14 cellular contexts compared by ENCODE assay signal in genomic region chr11:87236368-87236767, GRCh38.
DNase-seq lines count a peak whose midpoint lies in the region; ATAC-seq, FAIRE-seq and TF ChIP-seq lines count a peak whose summit lies in the region.
"Had no signal": no experiment of that assay in that cellular context is flagged by ENCODE, and none has a peak within 500 bp of the region (broad histone marks: within the 10 kb centered on the region; RNA-seq: fewer than 3 reads in every experiment).

No MANE protein-coding gene starts in this region.

- TF ChIP-seq POLR2A in endothelial cell of umbilical vein (IDR thresholded peaks at IDR 0.05; ENCODE audit: low read depth, low read length) = no peak

- in situ Hi-C loops in GM13976 (cut with MboI; ENCODE audit: low sequenced_read_pairs, unreplicated experiment) = no loop called here

- 84 to 97% methylated on average over 2 of the region's 2 CpGs for WGBS in pancreas, 2 donors

- H2AFZ ChIP-seq in endothelial cell of umbilical vein (ENCODE audit: low read depth, low read length) = no peak overlapping the region

- dilution Hi-C loops in endothelial cell of umbilical vein (cut with MboI; ENCODE audit: extremely low pct_ligation_motif_present, low sequenced_read_pairs) = no loop called here

- POLR2A ChIA-PET in endothelial cell of umbilical vein (lab: Charles Lee) = no interaction called here

- H3K79me2 ChIP-seq in endothelial cell of umbilical vein (ENCODE audit: control insufficient read depth, insufficient read depth, low read length) = no peaks in the 10 kb centered on the region

- H3K4me2 ChIP-seq in endothelial cell of umbilical vein (ENCODE audit: insufficient read depth, low read length) = no peak overlapping the region

- no TSS peak for BruUV-seq in endothelial cell of umbilical vein (replicated peaks; lab: Mats Ljungman, UMichigan)

- ATAC-seq in pancreas (no peak), GM19023 (IDR thresholded peaks at IDR 0.05; ENCODE audit: unreplicated experiment) (no peak)
- ATAC-seq: Panc1 had no signal

- intact Hi-C loops in endothelial cell of umbilical vein (cut with micrococcal nuclease) (no loop called here), pancreas (cut with DNase I) (no loop called here)

- H3K36me3 ChIP-seq in endothelial cell of umbilical vein (ENCODE audit: control insufficient read depth in 2 of 2, extremely low read depth in 1 of 2, insufficient read depth in 2 of 2, low read length in 2 of 2) (no peaks in the 10 kb centered on the region), pancreas (no peaks in the 10 kb centered on the region)

- no peak overlapping the region for H3K9ac ChIP-seq in endothelial cell of umbilical vein (replicated peaks; ENCODE audit: extremely low read depth, insufficient read depth, low read length)

- no peaks in the 10 kb centered on the region for H3K9me3 ChIP-seq in endothelial cell of umbilical vein (replicated peaks; ENCODE audit: control insufficient read depth, insufficient read depth, low read length)
- H3K9me3 ChIP-seq in pancreas = no peaks in the 10 kb centered on the region

- CTCF ChIA-PET in endothelial cell of umbilical vein (lab: Charles Lee) = interaction anchor here (0.9 to 1.0 kb wide), 3 partner anchors 9 to 15 kb away, joined by 3 read pairs; no protein-coding TSS in a partner anchor

- H3K27ac ChIP-seq in endothelial cell of umbilical vein (ENCODE audit: insufficient read depth, low read depth, low read length) (peak overlapping the region; percentile 31), pancreas (no peak overlapping the region)

- no peak overlapping the region for H3K4me3 ChIP-seq in endothelial cell of umbilical vein (replicated peaks in 1 of 3; ENCODE audit: insufficient read depth in 1 of 3, low read depth in 1 of 3, low read length in 3 of 3)
- no peak overlapping the region for H3K4me3 ChIP-seq in pancreas

- TF ChIP-seq CTCF in endothelial cell of umbilical vein (IDR thresholded peaks at IDR 0.05; ENCODE audit: extremely low read depth in 1 of 2, insufficient read depth in 1 of 2, low read depth in 1 of 2, low read length in 2 of 2) (no peak), pancreas (IDR thresholded peaks at IDR 0.05) (no peak), GM13976 (IDR thresholded peaks at IDR 0.05; ENCODE audit: borderline replicate concordance, control extremely low read depth, extremely low read depth, insufficient read depth, missing control alignments) (no peak)

- peaks cover 24% of the 10 kb centered on the region for H3K4me1 ChIP-seq in endothelial cell of umbilical vein (ENCODE audit: control insufficient read depth, extremely low read depth, insufficient read depth, low read length)
- no peaks in the 10 kb centered on the region for H3K4me1 ChIP-seq in pancreas

- FAIRE-seq in endothelial cell of umbilical vein (lab: Jason Lieb, UNC) = no peak
- FAIRE-seq in pancreas (lab: Jason Lieb, UNC) = peak; percentile 5
- FAIRE-seq: A204.1 had no signal

- no peaks in the 10 kb centered on the region for H3K9me1 ChIP-seq in endothelial cell of umbilical vein (replicated peaks; ENCODE audit: control insufficient read depth, extremely low read depth, insufficient read depth, low read length)

- H3K27me3 ChIP-seq in endothelial cell of umbilical vein (ENCODE audit: control insufficient read depth in 2 of 2, insufficient read depth in 2 of 2, low read length in 2 of 2) = no peaks in the 10 kb centered on the region
- H3K27me3 ChIP-seq in pancreas = no peaks in the 10 kb centered on the region

- no peaks in the 10 kb centered on the region for H4K20me1 ChIP-seq in endothelial cell of umbilical vein (replicated peaks; ENCODE audit: control insufficient read depth, extremely low read depth, insufficient read depth, low read length)

- DNase-seq in EL (peak; percentile 8), M059J (ENCODE audit: low read depth) (peak; percentile 26), endothelial cell of umbilical vein (ENCODE audit: low read depth, low spot score) (peak; percentile 73), pancreas (no peak), GM13976 (ENCODE audit: low spot score) (no peak), OCI-M1 (lab: John Stamatoyannopoulos, UW) (no peak)
- DNase-seq: C1 segment of cervical spinal cord, H7, KBM-7, NCI-H1436 treated with DMSO at 0.1 percent for 48 hours, NCI-H2081 had no signal

TF ChIP-seq in endothelial cell of umbilical vein, 7 proteins besides CTCF, POLR2A, EP300 and RAD21:
- no peak for TF ChIP-seq MAX (IDR thresholded peaks at IDR 0.05; ENCODE audit: insufficient read depth, insufficient read length)
- no peak for TF ChIP-seq EZH2 (IDR thresholded peaks at IDR 0.05; ENCODE audit: borderline replicate concordance, low read depth, low read length, severe bottlenecking)
- no peak for TF ChIP-seq MYC (IDR thresholded peaks at IDR 0.05; ENCODE audit: low read depth, low read length)
- TF ChIP-seq JUN (IDR thresholded peaks at IDR 0.05; ENCODE audit: borderline replicate concordance, insufficient read depth, insufficient read length, low read depth) = peak; percentile 77
- TF ChIP-seq GATA2 (IDR thresholded peaks at IDR 0.05; ENCODE audit: insufficient read depth, insufficient read length, low read depth, low read length) = no peak
- TF ChIP-seq FOS (IDR thresholded peaks at IDR 0.05; ENCODE audit: borderline replicate concordance, insufficient read depth, low read length) = peak; percentile 46
- TF ChIP-seq POLR2AphosphoS5 (IDR thresholded peaks at IDR 0.05; ENCODE audit: insufficient read depth, low read depth, low read length) = no peak
TF ChIP-seq in endothelial cell of umbilical vein: peak in this region for 2.

Comparison
In these comparisons a context has a peak if more than half of its experiments do, and no peak if none do; other contexts are left out.
1. DNase-seq: peak in EL (single experiment), M059J (single experiment) and endothelial cell of umbilical vein (single experiment); none in pancreas (0 of 6), GM13976 (single experiment) and OCI-M1 (single experiment).